26 cellular contexts compared by ENCODE assay signal in genomic region chr11:45673441-45673840, GRCh38. TPM values are rescaled to one million over a fixed set of nuclear protein-coding genes. Genes with fewer than 3 reads are reported as not detected.
"Had no signal": no experiment of that assay in that cellular context is flagged by ENCODE, and none has a peak within 500 bp of the region (broad histone marks: within the 10 kb centered on the region; RNA-seq: fewer than 3 reads in every experiment).

No MANE protein-coding gene starts in this region.

- FAIRE-seq: keratinocyte, small intestine, urothelium cell line had no signal

- H3K4me1 ChIP-seq: left lung, lower lobe of right lung, prostate gland, suprapubic skin, tibial artery, upper lobe of right lung had no signal

- H3K9ac ChIP-seq: neural progenitor cell had no signal

- H3K36me3 ChIP-seq: left lung, lower lobe of right lung, neural progenitor cell, ovary, prostate gland, suprapubic skin, thoracic aorta, tibial artery, upper lobe of right lung had no signal

- H3K27me3 ChIP-seq: ovary, suprapubic skin, tibial artery, upper lobe of right lung had no signal

- H3K4me3 ChIP-seq: left lung, lower lobe of right lung, neural progenitor cell, ovary, prostate gland, suprapubic skin, thoracic aorta, tibial artery, upper lobe of right lung had no signal

- H3K9me3 ChIP-seq: left lung, lower lobe of right lung, ovary, prostate gland, suprapubic skin, thoracic aorta, tibial artery, upper lobe of right lung had no signal

- H3K27ac ChIP-seq: left lung, lower lobe of right lung, neural progenitor cell, ovary, prostate gland, suprapubic skin, thoracic aorta, tibial artery, upper lobe of right lung had no signal

- H3K4me1 Mint-ChIP-seq: natural killer cell; stimulated activated effector memory CD8-positive, alpha-beta T cell treated with anti-CD3 and anti-CD28 coated beads, Interleukin-12 subunit alpha, Interleukin-12 subunit beta, amount 100 ng/mL, for 72 hours had no signal

- H3K27ac Mint-ChIP-seq: natural killer cell; nephron progenitor cell; stimulated activated effector memory CD8-positive, alpha-beta T cell treated with anti-CD3 and anti-CD28 coated beads, Interleukin-12 subunit alpha, Interleukin-12 subunit beta, amount 100 ng/mL, for 72 hours; stimulated activated naive CD8-positive, alpha-beta T cell treated with anti-CD3 and anti-CD28 coated beads, Interleukin-15, Interleukin-2, amounts not matched to agents 100 ng/mL and 50 ng/mL, for 24 hours had no signal

- H3K36me3 Mint-ChIP-seq: natural killer cell; neural progenitor cell; stimulated activated effector memory CD8-positive, alpha-beta T cell treated with anti-CD3 and anti-CD28 coated beads, Interleukin-12 subunit alpha, Interleukin-12 subunit beta, amount 100 ng/mL, for 72 hours had no signal

- DNase-seq: head of caudate nucleus; hippocampal formation; left colon; left lung; lower lobe of right lung; mammary epithelial cell; mesenchymal stem cell; natural killer cell; nephron progenitor cell; retina; right cardiac atrium; small intestine; stimulated activated CD4-positive, alpha-beta T cell treated with anti-CD3 and anti-CD28 coated beads, Interleukin-1b, Interleukin-23, amount 100 ng/mL, for 48 hours; stimulated activated CD4-positive, alpha-beta T cell treated with anti-CD3 and anti-CD28 coated beads, Interleukin-2, amount 100 ng/mL, for 48 hours; stimulated activated naive CD4-positive, alpha-beta T cell; tibial artery; upper lobe of right lung had no signal

- H3K9me3 Mint-ChIP-seq: natural killer cell; nephron progenitor cell; neural progenitor cell; stimulated activated effector memory CD8-positive, alpha-beta T cell treated with anti-CD3 and anti-CD28 coated beads, Interleukin-12 subunit alpha, Interleukin-12 subunit beta, amount 100 ng/mL, for 72 hours; stimulated activated naive CD8-positive, alpha-beta T cell treated with anti-CD3 and anti-CD28 coated beads, Interleukin-15, Interleukin-2, amounts not matched to agents 100 ng/mL and 50 ng/mL, for 24 hours had no signal

- H3K4me3 Mint-ChIP-seq: natural killer cell; nephron progenitor cell; neural progenitor cell; stimulated activated effector memory CD8-positive, alpha-beta T cell treated with anti-CD3 and anti-CD28 coated beads, Interleukin-12 subunit alpha, Interleukin-12 subunit beta, amount 100 ng/mL, for 72 hours; stimulated activated naive CD8-positive, alpha-beta T cell treated with anti-CD3 and anti-CD28 coated beads, Interleukin-15, Interleukin-2, amounts not matched to agents 100 ng/mL and 50 ng/mL, for 24 hours had no signal

RNA-seq across cellular contexts. Expression of gene CHST1, which starts 8.0 kb away (rescaled TPM):
- total RNA-seq: natural killer cell had no signal
- polyA plus RNA-seq: keratinocyte had no signal
